Comparison of ENCODE assay signal across 8 cellular contexts in genomic region chr4:72568959-72569718, GRCh38. TPM values are rescaled to one million over a fixed set of nuclear protein-coding genes. Genes with fewer than 3 reads are reported as not detected.
DNase-seq lines count a peak whose midpoint lies in the region; ATAC-seq and TF ChIP-seq lines count a peak whose summit lies in the region.

Gene ADAMTS3, minus strand, starts transcription at chr4:72569221. Its CDS starts 459 bp downstream, at chr4:72568762.

- 1% methylated on average over 37 to 40 of the region's 59 CpGs for WGBS in body of pancreas, 2 donors

- peak within 1 kb of the TSS; percentile 55 to 80 (median 68) for H3K9ac ChIP-seq in BLaER1 treated with 17β-estradiol and CSF1 and Interleukin-3, amounts not matched to agents 10 nM and 100 nM

- H3K27me3 ChIP-seq in BLaER1 treated with 17β-estradiol and CSF1 and Interleukin-3, amounts not matched to agents 10 nM and 100 nM = peaks cover 0 to 18% (median 9%) of the 10 kb centered on the region in 11 experiments; a peak in 11 of 22 replicates
- H3K27me3 ChIP-seq in body of pancreas = no peaks in the 10 kb centered on the region

- no peaks in the 10 kb centered on the region for H3K9me3 ChIP-seq in BLaER1 treated with 17β-estradiol and CSF1 and Interleukin-3, amounts not matched to agents 10 nM and 100 nM (replicated peaks in 1 of 11)
- H3K9me3 ChIP-seq in body of pancreas = no peaks in the 10 kb centered on the region

- H3K4me3 ChIP-seq in BLaER1 treated with 17β-estradiol and CSF1 and Interleukin-3, amounts not matched to agents 10 nM and 100 nM = peak within 1 kb of the TSS; percentile 57 to 73 (median 66)
- H3K4me3 ChIP-seq in body of pancreas = peak within 1 kb of the TSS; percentile 35 to 51

- ATAC-seq in GM19438 (IDR thresholded peaks at IDR 0.05; ENCODE audit: low read depth, unreplicated experiment) = peak; percentile 59
- ATAC-seq in body of pancreas = peak; percentile 80
- ATAC-seq in GM21529 (IDR thresholded peaks at IDR 0.05; ENCODE audit: unreplicated experiment) = no peak

- H3K27ac ChIP-seq in BLaER1 treated with 17β-estradiol and CSF1 and Interleukin-3, amounts not matched to agents 10 nM and 100 nM = peak within 1 kb of the TSS in 9 of 11 experiments; percentile 16 to 64 (median 45); a peak in 16 of 22 replicates
- peak within 1 kb of the TSS in 2 of 4 donors; percentile 27 to 49 for H3K27ac ChIP-seq in body of pancreas

- TF ChIP-seq POLR2A in body of pancreas (IDR thresholded peaks at IDR 0.05) = peak in 1 of 3 donors; percentile 26

- H3K4me1 ChIP-seq in BLaER1 treated with 17β-estradiol and CSF1 and Interleukin-3, amounts not matched to agents 10 nM and 100 nM = peaks cover 10 to 27% (median 19%) of the 10 kb centered on the region in 10 experiments
- peaks cover 13% of the 10 kb centered on the region for H3K4me1 ChIP-seq in body of pancreas

- H4K20me1 ChIP-seq in BLaER1 treated with 17β-estradiol and CSF1 and Interleukin-3, amounts not matched to agents 10 nM and 100 nM = no peaks in the 10 kb centered on the region

- intact Hi-C loops in body of pancreas (cut with DNase I) = no loop called here

- TF ChIP-seq CTCF in body of pancreas (IDR thresholded peaks at IDR 0.05) = no peak

- no peaks in the 10 kb centered on the region for H3K36me3 ChIP-seq in BLaER1 treated with 17β-estradiol and CSF1 and Interleukin-3, amounts not matched to agents 10 nM and 100 nM
- H3K36me3 ChIP-seq in body of pancreas (replicated peaks in 1 of 2; ENCODE audit: insufficient read depth in 1 of 2, low read depth in 2 of 2) = no peaks in the 10 kb centered on the region

- DNase-seq in NCI-H69 (lab: John Stamatoyannopoulos, UW) = peak; percentile 62
- DNase-seq in body of pancreas = peak; percentile 47 to 74 (median 50)
- peak; percentile 63 for DNase-seq in iPS DF 19.7 (ENCODE audit: low read depth, low spot score)
- peak; percentile 93 for DNase-seq in retina
- DNase-seq in stimulated activated naive CD4-positive, alpha-beta T cell treated with Interleukin-2 at 50 U/mL for 16 hours (lab: John Stamatoyannopoulos, UW) = no peak

- peak within 1 kb of the TSS; percentile 88 to 100 (median 99) for H3K4me2 ChIP-seq in BLaER1 treated with 17β-estradiol and CSF1 and Interleukin-3, amounts not matched to agents 10 nM and 100 nM

RNA-seq across cellular contexts. Expression of gene ADAMTS3, which starts in this region (rescaled TPM):
- under 1 TPM; 0.26 to 0.33 TPM for total RNA-seq in body of pancreas

Comparison
In these comparisons a context has a peak if more than half of its experiments do, and no peak if none do; other contexts are left out.
1. Peak in DNase-seq, ATAC-seq and H3K4me3 ChIP-seq in body of pancreas; RNA of the gene not detected or under 1 TPM.